In the genomic region with DNA sequence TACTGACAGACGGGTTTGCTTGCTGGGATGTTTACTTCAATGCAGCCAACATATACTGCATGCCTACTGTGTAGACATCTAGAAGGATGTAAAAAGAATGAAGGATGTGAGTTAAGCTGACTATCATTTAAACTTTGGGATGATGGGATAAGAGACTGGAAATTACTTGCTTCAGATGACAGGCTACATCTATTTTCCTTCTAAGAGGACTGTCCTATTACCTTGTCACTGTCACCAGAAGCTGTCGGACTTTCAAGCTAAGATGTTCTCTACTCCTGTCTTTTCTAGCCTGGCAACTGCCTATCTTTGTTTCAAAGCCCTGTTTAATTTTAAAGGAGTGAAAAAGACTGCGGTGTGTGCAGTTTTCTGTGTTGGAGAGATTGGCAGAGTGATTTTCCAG, we compare ENCODE assay signal across 36 cellular contexts.
DNase-seq lines count a peak whose midpoint lies in the region; FAIRE-seq and TF ChIP-seq lines count a peak whose summit lies in the region.
"Had no signal": no experiment of that assay in that cellular context is flagged by ENCODE, and none has a peak within 500 bp of the region (broad histone marks: within the 10 kb centered on the region; RNA-seq: fewer than 3 reads in every experiment).

No MANE protein-coding gene starts in this region.

- H3K27ac ChIP-seq in Karpas-422 (ENCODE audit: low read length) (peak overlapping the region; percentile 93), neural cell (ENCODE audit: low read length) (no peak overlapping the region)
- H3K27ac ChIP-seq: 22Rv1; A549; BLaER1; BLaER1 treated with 17β-estradiol and CSF1 and Interleukin-3, amounts not matched to agents 10 nM and 100 nM; C4-2B had no signal

- no peaks in the 10 kb centered on the region for H3K27me3 Mint-ChIP-seq in chondrocyte (ENCODE audit: low read depth)
- H3K27me3 Mint-ChIP-seq: B cell; CD4-positive, alpha-beta memory T cell; CD4-positive, alpha-beta T cell; CD4-positive, CD25-positive, alpha-beta regulatory T cell; CD8-positive, alpha-beta memory T cell had no signal

- H3K36me3 ChIP-seq in Karpas-422 (ENCODE audit: insufficient read depth, low read length) (peaks cover 4% of the 10 kb centered on the region; the same call in 1 of the 2 replicates), neural cell (ENCODE audit: insufficient read depth, low read length) (no peaks in the 10 kb centered on the region)
- H3K36me3 ChIP-seq: BE2C had no signal

- H3K9me3 ChIP-seq in Karpas-422 (ENCODE audit: low read length) = no peaks in the 10 kb centered on the region
- H3K9me3 ChIP-seq in neural cell (ENCODE audit: low read length) = no peaks in the 10 kb centered on the region
- H3K9me3 ChIP-seq: A549, BE2C, Caco-2 had no signal

- TF ChIP-seq RAD21 in neural cell (conservative IDR thresholded peaks at IDR 0.05) = no peak

- DNase-seq in Karpas-422 = no peak
- DNase-seq in chondrocyte (ENCODE audit: low spot score) = no peak
- DNase-seq in urothelium cell line (ENCODE audit: low spot score) = no peak
- no peak for DNase-seq in stimulated activated CD8-positive, alpha-beta memory T cell treated with anti-CD3 and anti-CD28 coated beads, Interleukin-4, amount 100 ng/mL, for 48 hours
- no peak for DNase-seq in NCI-H69 (lab: John Stamatoyannopoulos, UW)
- DNase-seq in UCSD-AML1 (lab: John Stamatoyannopoulos, UW; ENCODE audit: unreplicated experiment) = no peak
- no peak for DNase-seq in foreskin fibroblast
- DNase-seq: 8988T; ACHN; AML-193; BE2C; Caco-2; Calu3; CD4-positive, alpha-beta memory T cell; CD4-positive, alpha-beta T cell; CD4-positive, CD25-positive, alpha-beta regulatory T cell; CD8-positive, alpha-beta memory T cell; CD8-positive, alpha-beta T cell; COR-L47; DMS 273 treated with DMSO at 0.1 percent for 48 hours; DMS153; DMS53; DMS79; DMS79 treated with DMSO at 0.1 percent for 48 hours; DND-41; EL had no signal

- FAIRE-seq in urothelium cell line (lab: Jason Lieb, UNC) = peak; percentile 35
- FAIRE-seq: A204.1, A549, D721Med had no signal

- H3K4me3 ChIP-seq in Karpas-422 (ENCODE audit: low read length) = no peak overlapping the region
- peak overlapping the region; percentile 2 for H3K4me3 ChIP-seq in neural cell (ENCODE audit: low read length)
- no peak overlapping the region for H3K4me3 ChIP-seq in foreskin fibroblast (ENCODE audit: low read depth in 1 of 2, low read length in 2 of 2)
- H3K4me3 ChIP-seq: A549; BLaER1; BLaER1 treated with 17β-estradiol and CSF1 and Interleukin-3, amounts not matched to agents 10 nM and 100 nM had no signal

- no peaks in the 10 kb centered on the region for H3K27me3 ChIP-seq in Karpas-422 (ENCODE audit: low read length)
- no peaks in the 10 kb centered on the region for H3K27me3 ChIP-seq in neural cell (ENCODE audit: insufficient read depth, low read depth, low read length)
- H3K27me3 ChIP-seq: BE2C; BLaER1; BLaER1 treated with 17β-estradiol and CSF1 and Interleukin-3, amounts not matched to agents 10 nM and 100 nM had no signal

- H3K9me3 Mint-ChIP-seq in chondrocyte (ENCODE audit: low read depth) = peaks cover 19% of the 10 kb centered on the region

- no peak overlapping the region for H2AFZ ChIP-seq in Karpas-422 (ENCODE audit: low read length)
- no peak overlapping the region for H2AFZ ChIP-seq in neural cell (ENCODE audit: low read depth, low read length)

- peaks cover 61% of the 10 kb centered on the region for H3K4me1 ChIP-seq in Karpas-422 (ENCODE audit: low read length)
- H3K4me1 ChIP-seq: A549; BE2C; BLaER1; BLaER1 treated with 17β-estradiol and CSF1 and Interleukin-3, amounts not matched to agents 10 nM and 100 nM; Caco-2 had no signal

- no peak overlapping the region for H3K4me3 Mint-ChIP-seq in chondrocyte (ENCODE audit: unreplicated experiment)
- H3K4me3 Mint-ChIP-seq: B cell; CD14-positive monocyte; CD4-positive, alpha-beta memory T cell; CD4-positive, alpha-beta T cell; CD4-positive, CD25-positive, alpha-beta regulatory T cell; CD8-positive, alpha-beta memory T cell; CD8-positive, alpha-beta T cell had no signal

- peaks cover 16% of the 10 kb centered on the region for H3K36me3 Mint-ChIP-seq in chondrocyte (ENCODE audit: low read depth)
- H3K36me3 Mint-ChIP-seq: CD4-positive, alpha-beta memory T cell; CD4-positive, CD25-positive, alpha-beta regulatory T cell; CD8-positive, alpha-beta memory T cell; CD8-positive, alpha-beta T cell had no signal

- H3K79me2 ChIP-seq in Karpas-422 (ENCODE audit: low read length) (peaks cover 80% of the 10 kb centered on the region), neural cell (replicated peaks; ENCODE audit: insufficient read depth, low read length) (no peaks in the 10 kb centered on the region)

- H3K9ac ChIP-seq in Karpas-422 (ENCODE audit: low read length) (no peak overlapping the region), neural cell (ENCODE audit: low read length) (no peak overlapping the region)
- H3K9ac ChIP-seq: BLaER1; BLaER1 treated with 17β-estradiol and CSF1 and Interleukin-3, amounts not matched to agents 10 nM and 100 nM had no signal

- H3K27ac Mint-ChIP-seq in chondrocyte (ENCODE audit: unreplicated experiment) = peak overlapping the region; percentile 34
- H3K27ac Mint-ChIP-seq: B cell; CD14-positive monocyte; CD4-positive, alpha-beta memory T cell; CD4-positive, alpha-beta T cell; CD4-positive, CD25-positive, alpha-beta regulatory T cell; CD8-positive, alpha-beta memory T cell; CD8-positive, alpha-beta T cell had no signal

- TF ChIP-seq CTCF in chondrocyte (IDR thresholded peaks at IDR 0.05) = no peak
- no peak for TF ChIP-seq CTCF in neural cell (IDR thresholded peaks at IDR 0.05; ENCODE audit: poor library complexity, severe bottlenecking)
- no peak for TF ChIP-seq CTCF in foreskin fibroblast (IDR thresholded peaks at IDR 0.05; ENCODE audit: low read depth, low read length)

- H3K9me2 ChIP-seq in Karpas-422 (replicated peaks; ENCODE audit: insufficient read depth, low read length) (no peaks in the 10 kb centered on the region), neural cell (ENCODE audit: insufficient read depth, low read length) (no peaks in the 10 kb centered on the region)

- no peaks in the 10 kb centered on the region for H3F3A ChIP-seq in neural cell (ENCODE audit: insufficient read depth, low read length, poor library complexity, severe bottlenecking)

- TF ChIP-seq EP300 in neural cell (conservative IDR thresholded peaks at IDR 0.05; ENCODE audit: poor library complexity, severe bottlenecking) = peak; percentile 99

- no peaks in the 10 kb centered on the region for H4K20me1 ChIP-seq in Karpas-422 (ENCODE audit: insufficient read depth, low read depth, low read length)
- no peaks in the 10 kb centered on the region for H4K20me1 ChIP-seq in neural cell (ENCODE audit: insufficient read depth)
- H4K20me1 ChIP-seq: BLaER1; BLaER1 treated with 17β-estradiol and CSF1 and Interleukin-3, amounts not matched to agents 10 nM and 100 nM had no signal

- peaks cover 54% of the 10 kb centered on the region for H3K4me1 Mint-ChIP-seq in chondrocyte (ENCODE audit: low read depth)
- H3K4me1 Mint-ChIP-seq: CD14-positive monocyte; CD4-positive, alpha-beta memory T cell; CD4-positive, CD25-positive, alpha-beta regulatory T cell; CD8-positive, alpha-beta memory T cell had no signal

- H3K4me2 ChIP-seq in Karpas-422 (ENCODE audit: low read depth, low read length, poor library complexity, severe bottlenecking) (no peak overlapping the region), neural cell (ENCODE audit: low read length) (no peak overlapping the region)
- H3K4me2 ChIP-seq: A549; BLaER1; BLaER1 treated with 17β-estradiol and CSF1 and Interleukin-3, amounts not matched to agents 10 nM and 100 nM had no signal

TF ChIP-seq in neural cell, 6 proteins besides CTCF, POLR2A, EP300 and RAD21:
- TF ChIP-seq TAF1 (IDR thresholded peaks at IDR 0.05; ENCODE audit: low read depth) = no peak
- TF ChIP-seq POLR2AphosphoS5 (IDR thresholded peaks at IDR 0.05) = peak; percentile 60
- TF ChIP-seq, protein P1, sequence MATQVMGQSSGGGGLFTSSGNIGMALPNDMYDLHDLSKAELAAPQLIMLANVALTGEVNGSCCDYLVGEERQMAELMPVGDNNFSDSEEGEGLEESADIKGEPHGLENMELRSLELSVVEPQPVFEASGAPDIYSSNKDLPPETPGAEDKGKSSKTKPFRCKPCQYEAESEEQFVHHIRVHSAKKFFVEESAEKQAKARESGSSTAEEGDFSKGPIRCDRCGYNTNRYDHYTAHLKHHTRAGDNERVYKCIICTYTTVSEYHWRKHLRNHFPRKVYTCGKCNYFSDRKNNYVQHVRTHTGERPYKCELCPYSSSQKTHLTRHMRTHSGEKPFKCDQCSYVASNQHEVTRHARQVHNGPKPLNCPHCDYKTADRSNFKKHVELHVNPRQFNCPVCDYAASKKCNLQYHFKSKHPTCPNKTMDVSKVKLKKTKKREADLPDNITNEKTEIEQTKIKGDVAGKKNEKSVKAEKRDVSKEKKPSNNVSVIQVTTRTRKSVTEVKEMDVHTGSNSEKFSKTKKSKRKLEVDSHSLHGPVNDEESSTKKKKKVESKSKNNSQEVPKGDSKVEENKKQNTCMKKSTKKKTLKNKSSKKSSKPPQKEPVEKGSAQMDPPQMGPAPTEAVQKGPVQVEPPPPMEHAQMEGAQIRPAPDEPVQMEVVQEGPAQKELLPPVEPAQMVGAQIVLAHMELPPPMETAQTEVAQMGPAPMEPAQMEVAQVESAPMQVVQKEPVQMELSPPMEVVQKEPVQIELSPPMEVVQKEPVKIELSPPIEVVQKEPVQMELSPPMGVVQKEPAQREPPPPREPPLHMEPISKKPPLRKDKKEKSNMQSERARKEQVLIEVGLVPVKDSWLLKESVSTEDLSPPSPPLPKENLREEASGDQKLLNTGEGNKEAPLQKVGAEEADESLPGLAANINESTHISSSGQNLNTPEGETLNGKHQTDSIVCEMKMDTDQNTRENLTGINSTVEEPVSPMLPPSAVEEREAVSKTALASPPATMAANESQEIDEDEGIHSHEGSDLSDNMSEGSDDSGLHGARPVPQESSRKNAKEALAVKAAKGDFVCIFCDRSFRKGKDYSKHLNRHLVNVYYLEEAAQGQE (IDR thresholded peaks at IDR 0.05; ENCODE audit: borderline replicate concordance) = peak; percentile 45
